In the genomic region with DNA sequence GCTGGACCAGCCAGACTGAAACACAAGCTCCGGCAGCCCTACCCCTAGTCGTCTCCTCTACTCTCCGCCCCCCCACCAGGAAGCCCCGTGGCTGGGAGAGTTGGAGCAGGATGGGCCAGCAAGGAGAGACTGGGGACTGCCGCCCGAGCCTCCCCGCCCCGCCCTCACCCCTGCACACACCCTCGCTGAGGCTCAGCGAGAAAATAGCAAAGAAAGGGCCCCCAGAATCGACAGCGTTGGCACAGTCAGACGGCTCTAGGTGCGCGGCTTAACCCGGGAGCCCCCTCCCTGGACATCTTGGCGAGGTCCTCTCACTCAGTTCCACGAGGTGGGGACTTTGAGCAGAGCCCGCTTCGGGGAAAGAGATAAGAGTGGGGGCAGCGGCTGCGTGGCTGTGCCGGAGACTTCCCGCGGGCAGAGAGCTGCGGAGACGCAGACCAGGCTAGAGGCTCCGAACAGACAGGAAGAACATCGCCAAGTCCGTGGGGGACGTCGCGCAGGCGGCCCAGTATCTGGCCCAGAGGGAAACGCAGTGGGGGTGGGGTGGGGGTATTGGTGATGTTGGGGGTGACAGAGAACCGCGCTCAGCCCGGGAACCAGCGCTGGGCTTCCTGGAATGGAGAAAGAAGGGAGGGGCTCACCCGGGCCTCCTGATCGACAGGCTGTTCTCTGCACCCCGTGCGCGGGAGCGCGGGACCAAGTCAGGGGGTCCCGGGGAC, we compare ENCODE assay signal across 1 cellular context.
TF ChIP-seq lines count a peak whose summit lies in the region.

No MANE protein-coding gene starts in this region.

TF ChIP-seq in K562, 482 proteins besides CTCF, POLR2A, EP300 and RAD21 (continued from another document and continues in another):
- TF ChIP-seq MYNN (IDR thresholded peaks at IDR 0.05) (no peak; the same call in 1 of the 2 replicates), MYNN (CRISPR knock-in tag; IDR thresholded peaks at IDR 0.05) (no peak), PTTG1 (tag; IDR thresholded peaks at IDR 0.05; ENCODE audit: low read depth) (no peak), LARP7 (IDR thresholded peaks at IDR 0.05) (no peak), RBFOX2 (IDR thresholded peaks at IDR 0.05; ENCODE audit: low read depth, low read length) (peak; percentile 73), RFX5 (IDR thresholded peaks at IDR 0.05; ENCODE audit: low read depth, low read length) (no peak), SIN3A (IDR thresholded peaks at IDR 0.05; ENCODE audit: borderline replicate concordance in 2 of 2, control insufficient read depth in 1 of 2, low read depth in 2 of 2, low read length in 2 of 2) (peak in 1 of 2 experiments; percentile 17; a peak in 1 of 4 replicates), YBX1 (IDR thresholded peaks at IDR 0.05) (no peak), SP2 (IDR thresholded peaks at IDR 0.05; ENCODE audit: extremely low read depth, low read depth, low read length, poor library complexity, severe bottlenecking) (no peak), SMC3 (conservative IDR thresholded peaks at IDR 0.05; ENCODE audit: insufficient read depth, low read depth, low read length) (no peak), HDAC1 (IDR thresholded peaks at IDR 0.05) (peak in 1 of 2 experiments; percentile 44; a peak in 2 of 4 replicates), ZNF165 (CRISPR knock-in tag; IDR thresholded peaks at IDR 0.05; ENCODE audit: borderline replicate concordance) (no peak), KLF13 (tag; IDR thresholded peaks at IDR 0.05; ENCODE audit: borderline replicate concordance, low read depth) (no peak), ZNF41 (CRISPR knock-in tag; conservative IDR thresholded peaks at IDR 0.05) (no peak), BDP1 (IDR thresholded peaks at IDR 0.05; ENCODE audit: insufficient read depth, insufficient read length) (no peak), ZNF239 (CRISPR knock-in tag; IDR thresholded peaks at IDR 0.05) (no peak), SNIP1 (IDR thresholded peaks at IDR 0.05; ENCODE audit: low read depth) (no peak), ZNF384 (IDR thresholded peaks at IDR 0.05; ENCODE audit: low read depth, low read length) (no peak), EP400 (IDR thresholded peaks at IDR 0.05) (peak; percentile 69; the same call in 1 of the 2 replicates), ZC3H8 (IDR thresholded peaks at IDR 0.05) (no peak)
- TF ChIP-seq, protein P1, sequence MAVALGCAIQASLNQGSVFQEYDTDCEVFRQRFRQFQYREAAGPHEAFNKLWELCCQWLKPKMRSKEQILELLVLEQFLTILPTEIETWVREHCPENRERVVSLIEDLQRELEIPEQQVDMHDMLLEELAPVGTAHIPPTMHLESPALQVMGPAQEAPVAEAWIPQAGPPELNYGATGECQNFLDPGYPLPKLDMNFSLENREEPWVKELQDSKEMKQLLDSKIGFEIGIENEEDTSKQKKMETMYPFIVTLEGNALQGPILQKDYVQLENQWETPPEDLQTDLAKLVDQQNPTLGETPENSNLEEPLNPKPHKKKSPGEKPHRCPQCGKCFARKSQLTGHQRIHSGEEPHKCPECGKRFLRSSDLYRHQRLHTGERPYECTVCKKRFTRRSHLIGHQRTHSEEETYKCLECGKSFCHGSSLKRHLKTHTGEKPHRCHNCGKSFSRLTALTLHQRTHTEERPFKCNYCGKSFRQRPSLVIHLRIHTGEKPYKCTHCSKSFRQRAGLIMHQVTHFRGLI (CRISPR knock-in tag; IDR thresholded peaks at IDR 0.05): no peak
- TF ChIP-seq, protein P2, sequence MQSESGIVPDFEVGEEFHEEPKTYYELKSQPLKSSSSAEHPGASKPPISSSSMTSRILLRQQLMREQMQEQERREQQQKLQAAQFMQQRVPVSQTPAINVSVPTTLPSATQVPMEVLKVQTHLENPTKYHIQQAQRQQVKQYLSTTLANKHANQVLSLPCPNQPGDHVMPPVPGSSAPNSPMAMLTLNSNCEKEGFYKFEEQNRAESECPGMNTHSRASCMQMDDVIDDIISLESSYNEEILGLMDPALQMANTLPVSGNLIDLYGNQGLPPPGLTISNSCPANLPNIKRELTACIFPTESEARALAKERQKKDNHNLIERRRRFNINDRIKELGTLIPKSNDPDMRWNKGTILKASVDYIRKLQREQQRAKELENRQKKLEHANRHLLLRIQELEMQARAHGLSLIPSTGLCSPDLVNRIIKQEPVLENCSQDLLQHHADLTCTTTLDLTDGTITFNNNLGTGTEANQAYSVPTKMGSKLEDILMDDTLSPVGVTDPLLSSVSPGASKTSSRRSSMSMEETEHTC (IDR thresholded peaks at IDR 0.05): no peak
- TF ChIP-seq, protein P3, sequence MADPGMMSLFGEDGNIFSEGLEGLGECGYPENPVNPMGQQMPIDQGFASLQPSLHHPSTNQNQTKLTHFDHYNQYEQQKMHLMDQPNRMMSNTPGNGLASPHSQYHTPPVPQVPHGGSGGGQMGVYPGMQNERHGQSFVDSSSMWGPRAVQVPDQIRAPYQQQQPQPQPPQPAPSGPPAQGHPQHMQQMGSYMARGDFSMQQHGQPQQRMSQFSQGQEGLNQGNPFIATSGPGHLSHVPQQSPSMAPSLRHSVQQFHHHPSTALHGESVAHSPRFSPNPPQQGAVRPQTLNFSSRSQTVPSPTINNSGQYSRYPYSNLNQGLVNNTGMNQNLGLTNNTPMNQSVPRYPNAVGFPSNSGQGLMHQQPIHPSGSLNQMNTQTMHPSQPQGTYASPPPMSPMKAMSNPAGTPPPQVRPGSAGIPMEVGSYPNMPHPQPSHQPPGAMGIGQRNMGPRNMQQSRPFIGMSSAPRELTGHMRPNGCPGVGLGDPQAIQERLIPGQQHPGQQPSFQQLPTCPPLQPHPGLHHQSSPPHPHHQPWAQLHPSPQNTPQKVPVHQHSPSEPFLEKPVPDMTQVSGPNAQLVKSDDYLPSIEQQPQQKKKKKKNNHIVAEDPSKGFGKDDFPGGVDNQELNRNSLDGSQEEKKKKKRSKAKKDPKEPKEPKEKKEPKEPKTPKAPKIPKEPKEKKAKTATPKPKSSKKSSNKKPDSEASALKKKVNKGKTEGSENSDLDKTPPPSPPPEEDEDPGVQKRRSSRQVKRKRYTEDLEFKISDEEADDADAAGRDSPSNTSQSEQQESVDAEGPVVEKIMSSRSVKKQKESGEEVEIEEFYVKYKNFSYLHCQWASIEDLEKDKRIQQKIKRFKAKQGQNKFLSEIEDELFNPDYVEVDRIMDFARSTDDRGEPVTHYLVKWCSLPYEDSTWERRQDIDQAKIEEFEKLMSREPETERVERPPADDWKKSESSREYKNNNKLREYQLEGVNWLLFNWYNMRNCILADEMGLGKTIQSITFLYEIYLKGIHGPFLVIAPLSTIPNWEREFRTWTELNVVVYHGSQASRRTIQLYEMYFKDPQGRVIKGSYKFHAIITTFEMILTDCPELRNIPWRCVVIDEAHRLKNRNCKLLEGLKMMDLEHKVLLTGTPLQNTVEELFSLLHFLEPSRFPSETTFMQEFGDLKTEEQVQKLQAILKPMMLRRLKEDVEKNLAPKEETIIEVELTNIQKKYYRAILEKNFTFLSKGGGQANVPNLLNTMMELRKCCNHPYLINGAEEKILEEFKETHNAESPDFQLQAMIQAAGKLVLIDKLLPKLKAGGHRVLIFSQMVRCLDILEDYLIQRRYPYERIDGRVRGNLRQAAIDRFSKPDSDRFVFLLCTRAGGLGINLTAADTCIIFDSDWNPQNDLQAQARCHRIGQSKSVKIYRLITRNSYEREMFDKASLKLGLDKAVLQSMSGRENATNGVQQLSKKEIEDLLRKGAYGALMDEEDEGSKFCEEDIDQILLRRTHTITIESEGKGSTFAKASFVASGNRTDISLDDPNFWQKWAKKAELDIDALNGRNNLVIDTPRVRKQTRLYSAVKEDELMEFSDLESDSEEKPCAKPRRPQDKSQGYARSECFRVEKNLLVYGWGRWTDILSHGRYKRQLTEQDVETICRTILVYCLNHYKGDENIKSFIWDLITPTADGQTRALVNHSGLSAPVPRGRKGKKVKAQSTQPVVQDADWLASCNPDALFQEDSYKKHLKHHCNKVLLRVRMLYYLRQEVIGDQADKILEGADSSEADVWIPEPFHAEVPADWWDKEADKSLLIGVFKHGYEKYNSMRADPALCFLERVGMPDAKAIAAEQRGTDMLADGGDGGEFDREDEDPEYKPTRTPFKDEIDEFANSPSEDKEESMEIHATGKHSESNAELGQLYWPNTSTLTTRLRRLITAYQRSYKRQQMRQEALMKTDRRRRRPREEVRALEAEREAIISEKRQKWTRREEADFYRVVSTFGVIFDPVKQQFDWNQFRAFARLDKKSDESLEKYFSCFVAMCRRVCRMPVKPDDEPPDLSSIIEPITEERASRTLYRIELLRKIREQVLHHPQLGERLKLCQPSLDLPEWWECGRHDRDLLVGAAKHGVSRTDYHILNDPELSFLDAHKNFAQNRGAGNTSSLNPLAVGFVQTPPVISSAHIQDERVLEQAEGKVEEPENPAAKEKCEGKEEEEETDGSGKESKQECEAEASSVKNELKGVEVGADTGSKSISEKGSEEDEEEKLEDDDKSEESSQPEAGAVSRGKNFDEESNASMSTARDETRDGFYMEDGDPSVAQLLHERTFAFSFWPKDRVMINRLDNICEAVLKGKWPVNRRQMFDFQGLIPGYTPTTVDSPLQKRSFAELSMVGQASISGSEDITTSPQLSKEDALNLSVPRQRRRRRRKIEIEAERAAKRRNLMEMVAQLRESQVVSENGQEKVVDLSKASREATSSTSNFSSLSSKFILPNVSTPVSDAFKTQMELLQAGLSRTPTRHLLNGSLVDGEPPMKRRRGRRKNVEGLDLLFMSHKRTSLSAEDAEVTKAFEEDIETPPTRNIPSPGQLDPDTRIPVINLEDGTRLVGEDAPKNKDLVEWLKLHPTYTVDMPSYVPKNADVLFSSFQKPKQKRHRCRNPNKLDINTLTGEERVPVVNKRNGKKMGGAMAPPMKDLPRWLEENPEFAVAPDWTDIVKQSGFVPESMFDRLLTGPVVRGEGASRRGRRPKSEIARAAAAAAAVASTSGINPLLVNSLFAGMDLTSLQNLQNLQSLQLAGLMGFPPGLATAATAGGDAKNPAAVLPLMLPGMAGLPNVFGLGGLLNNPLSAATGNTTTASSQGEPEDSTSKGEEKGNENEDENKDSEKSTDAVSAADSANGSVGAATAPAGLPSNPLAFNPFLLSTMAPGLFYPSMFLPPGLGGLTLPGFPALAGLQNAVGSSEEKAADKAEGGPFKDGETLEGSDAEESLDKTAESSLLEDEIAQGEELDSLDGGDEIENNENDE (IDR thresholded peaks at IDR 0.05; ENCODE audit: low read depth, low read length): no peak
- TF ChIP-seq, protein P4, sequence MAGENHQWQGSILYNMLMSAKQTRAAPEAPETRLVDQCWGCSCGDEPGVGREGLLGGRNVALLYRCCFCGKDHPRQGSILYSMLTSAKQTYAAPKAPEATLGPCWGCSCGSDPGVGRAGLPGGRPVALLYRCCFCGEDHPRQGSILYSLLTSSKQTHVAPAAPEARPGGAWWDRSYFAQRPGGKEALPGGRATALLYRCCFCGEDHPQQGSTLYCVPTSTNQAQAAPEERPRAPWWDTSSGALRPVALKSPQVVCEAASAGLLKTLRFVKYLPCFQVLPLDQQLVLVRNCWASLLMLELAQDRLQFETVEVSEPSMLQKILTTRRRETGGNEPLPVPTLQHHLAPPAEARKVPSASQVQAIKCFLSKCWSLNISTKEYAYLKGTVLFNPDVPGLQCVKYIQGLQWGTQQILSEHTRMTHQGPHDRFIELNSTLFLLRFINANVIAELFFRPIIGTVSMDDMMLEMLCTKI (IDR thresholded peaks at IDR 0.05; ENCODE audit: partially characterized antibody): no peak
- TF ChIP-seq, protein P5, sequence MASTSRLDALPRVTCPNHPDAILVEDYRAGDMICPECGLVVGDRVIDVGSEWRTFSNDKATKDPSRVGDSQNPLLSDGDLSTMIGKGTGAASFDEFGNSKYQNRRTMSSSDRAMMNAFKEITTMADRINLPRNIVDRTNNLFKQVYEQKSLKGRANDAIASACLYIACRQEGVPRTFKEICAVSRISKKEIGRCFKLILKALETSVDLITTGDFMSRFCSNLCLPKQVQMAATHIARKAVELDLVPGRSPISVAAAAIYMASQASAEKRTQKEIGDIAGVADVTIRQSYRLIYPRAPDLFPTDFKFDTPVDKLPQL (IDR thresholded peaks at IDR 0.05; ENCODE audit: extremely low read depth, insufficient read length): no peak
- TF ChIP-seq, protein P6, sequence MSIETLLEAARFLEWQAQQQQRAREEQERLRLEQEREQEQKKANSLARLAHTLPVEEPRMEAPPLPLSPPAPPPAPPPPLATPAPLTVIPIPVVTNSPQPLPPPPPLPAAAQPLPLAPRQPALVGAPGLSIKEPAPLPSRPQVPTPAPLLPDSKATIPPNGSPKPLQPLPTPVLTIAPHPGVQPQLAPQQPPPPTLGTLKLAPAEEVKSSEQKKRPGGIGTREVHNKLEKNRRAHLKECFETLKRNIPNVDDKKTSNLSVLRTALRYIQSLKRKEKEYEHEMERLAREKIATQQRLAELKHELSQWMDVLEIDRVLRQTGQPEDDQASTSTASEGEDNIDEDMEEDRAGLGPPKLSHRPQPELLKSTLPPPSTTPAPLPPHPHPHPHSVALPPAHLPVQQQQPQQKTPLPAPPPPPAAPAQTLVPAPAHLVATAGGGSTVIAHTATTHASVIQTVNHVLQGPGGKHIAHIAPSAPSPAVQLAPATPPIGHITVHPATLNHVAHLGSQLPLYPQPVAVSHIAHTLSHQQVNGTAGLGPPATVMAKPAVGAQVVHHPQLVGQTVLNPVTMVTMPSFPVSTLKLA (conservative IDR thresholded peaks at IDR 0.05): peak; percentile 11 to 35; a peak in 1 of 4 replicates
- TF ChIP-seq, protein P7, sequence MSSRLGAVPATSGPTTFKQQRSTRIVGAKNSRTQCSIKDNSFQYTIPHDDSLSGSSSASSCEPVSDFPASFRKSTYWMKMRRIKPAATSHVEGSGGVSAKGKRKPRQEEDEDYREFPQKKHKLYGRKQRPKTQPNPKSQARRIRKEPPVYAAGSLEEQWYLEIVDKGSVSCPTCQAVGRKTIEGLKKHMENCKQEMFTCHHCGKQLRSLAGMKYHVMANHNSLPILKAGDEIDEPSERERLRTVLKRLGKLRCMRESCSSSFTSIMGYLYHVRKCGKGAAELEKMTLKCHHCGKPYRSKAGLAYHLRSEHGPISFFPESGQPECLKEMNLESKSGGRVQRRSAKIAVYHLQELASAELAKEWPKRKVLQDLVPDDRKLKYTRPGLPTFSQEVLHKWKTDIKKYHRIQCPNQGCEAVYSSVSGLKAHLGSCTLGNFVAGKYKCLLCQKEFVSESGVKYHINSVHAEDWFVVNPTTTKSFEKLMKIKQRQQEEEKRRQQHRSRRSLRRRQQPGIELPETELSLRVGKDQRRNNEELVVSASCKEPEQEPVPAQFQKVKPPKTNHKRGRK (tag; IDR thresholded peaks at IDR 0.05): no peak
